1 cellular context compared by ENCODE assay signal in genomic region chr4:38590017-38590416, GRCh38.
TF ChIP-seq lines count a peak whose summit lies in the region.

No MANE protein-coding gene starts in this region.

TF ChIP-seq in SK-N-SH treated with all-trans-retinoic acid at 6 μM for 48 hours, 23 proteins besides CTCF, POLR2A, EP300 and RAD21 (continued from another document):
- no peak for TF ChIP-seq POU6F1 (CRISPR knock-in tag; IDR thresholded peaks at IDR 0.05; ENCODE audit: borderline replicate concordance, low read depth)
- TF ChIP-seq TSHZ2 (CRISPR knock-in tag; IDR thresholded peaks at IDR 0.05): no peak
- no peak for TF ChIP-seq PPARA (CRISPR knock-in tag; IDR thresholded peaks at IDR 0.05; ENCODE audit: borderline replicate concordance)
- no peak for TF ChIP-seq GLIS3 (CRISPR knock-in tag; IDR thresholded peaks at IDR 0.05)
- TF ChIP-seq CSRNP3 (CRISPR knock-in tag; IDR thresholded peaks at IDR 0.05): no peak
